In genomic region chr11:61968758-61969390, GRCh38 we compare ENCODE assay signal across 8 cellular contexts. TPM values are rescaled to one million over a fixed set of nuclear protein-coding genes. Genes with fewer than 3 reads are reported as not detected.
DNase-seq lines count a peak whose midpoint lies in the region; ATAC-seq, FAIRE-seq and TF ChIP-seq lines count a peak whose summit lies in the region.

No MANE protein-coding gene starts in this region.

- H3K9me3 ChIP-seq in CD8-positive, alpha-beta T cell (ENCODE audit: low read length): no peaks in the 10 kb centered on the region
- H3K9me3 ChIP-seq in esophagus muscularis mucosa (no peaks in the 10 kb centered on the region), pancreas (no peaks in the 10 kb centered on the region)

- TF ChIP-seq CTCF in CD8-positive, alpha-beta T cell (IDR thresholded peaks at IDR 0.05): no peak
- TF ChIP-seq CTCF in esophagus muscularis mucosa (IDR thresholded peaks at IDR 0.05): no peak
- TF ChIP-seq CTCF in pancreas (IDR thresholded peaks at IDR 0.05): no peak

- H3K36me3 Mint-ChIP-seq in CD8-positive, alpha-beta T cell: peaks cover 34% of the 10 kb centered on the region

- TF ChIP-seq EP300 in esophagus muscularis mucosa (IDR thresholded peaks at IDR 0.05): no peak

- H3K4me3 Mint-ChIP-seq in CD8-positive, alpha-beta T cell: peak overlapping the region; percentile 96

- no peak for FAIRE-seq in pancreas (lab: Jason Lieb, UNC)

- no peaks in the 10 kb centered on the region for H3K27me3 ChIP-seq in CD8-positive, alpha-beta T cell (ENCODE audit: insufficient read depth, low read length)
- no peaks in the 10 kb centered on the region for H3K27me3 ChIP-seq in esophagus muscularis mucosa
- H3K27me3 ChIP-seq in pancreas: no peaks in the 10 kb centered on the region

- peaks cover 17% of the 10 kb centered on the region for H3K36me3 ChIP-seq in CD8-positive, alpha-beta T cell (ENCODE audit: insufficient read depth, low read length)
- H3K36me3 ChIP-seq in esophagus muscularis mucosa: peaks cover 12 to 29% (median 20%) of the 10 kb centered on the region in 4 donors
- peaks cover 0 to 16% (median 10%) of the 10 kb centered on the region in 3 donors for H3K36me3 ChIP-seq in pancreas

- TF ChIP-seq POLR2A in esophagus muscularis mucosa (IDR thresholded peaks at IDR 0.05; ENCODE audit: low read depth): no peak

- peaks cover 60% of the 10 kb centered on the region for H3K4me1 Mint-ChIP-seq in CD8-positive, alpha-beta T cell (ENCODE audit: low read depth)

- no peak for ATAC-seq in CD8-positive, alpha-beta T cell
- no peak for ATAC-seq in pancreas
- ATAC-seq in GM21515 (IDR thresholded peaks at IDR 0.05; ENCODE audit: unreplicated experiment): no peak

- intact Hi-C loops in CD8-positive, alpha-beta T cell (cut with DNase I, micrococcal nuclease): loop anchor here (5.0 kb wide), 4 partner anchors 72 to 1062 kb away; partner anchors contain the start of genes FEN1 (in 1 of the 2), PRPF19 (in 1 of the 2) and TMEM258 (in 1 of the 2)
- intact Hi-C loops in esophagus muscularis mucosa (cut with DNase I): loop anchor here (5.0 kb wide), 1 partner anchor 77 kb away; the partner anchor contains the start of gene FADS3
- intact Hi-C loops in pancreas (cut with DNase I): no loop called here

- H3K4me1 ChIP-seq in CD8-positive, alpha-beta T cell (ENCODE audit: insufficient read depth, low read length): peaks cover 32% of the 10 kb centered on the region
- peaks cover 69 to 81% (median 79%) of the 10 kb centered on the region in 4 donors for H3K4me1 ChIP-seq in esophagus muscularis mucosa
- peaks cover 40 to 60% (median 56%) of the 10 kb centered on the region in 3 donors for H3K4me1 ChIP-seq in pancreas

- 92% methylated on average over 16 of the region's 16 CpGs for WGBS in esophagus muscularis mucosa
- WGBS in pancreas, 2 donors: 88 to 91% methylated on average over 15 to 16 of the region's 16 CpGs

- H3K27ac Mint-ChIP-seq in CD8-positive, alpha-beta T cell: peak overlapping the region; percentile 98

- no peaks in the 10 kb centered on the region for H3K27me3 Mint-ChIP-seq in CD8-positive, alpha-beta T cell (ENCODE audit: low read depth)

- no peaks in the 10 kb centered on the region for H3K9me3 Mint-ChIP-seq in CD8-positive, alpha-beta T cell

- POLR2A ChIA-PET in CD8-positive, alpha-beta T cell (lab: Charles Lee): interaction anchor here (0.8 to 3.5 kb wide), 9 partner anchors 9 to 176 kb away, joined by 3 to 35 read pairs (median 11); partner anchors contain the start of genes BEST1, FEN1, INCENP and TMEM258

- H3K27ac ChIP-seq in CD8-positive, alpha-beta T cell (ENCODE audit: low read depth, low read length): no peak overlapping the region
- H3K27ac ChIP-seq in esophagus muscularis mucosa (replicated peaks in 1 of 4) (peak overlapping the region; percentile 98 to 100 (median 99)), pancreas (peak overlapping the region; percentile 97 to 99 (median 98))

- CTCF ChIA-PET in CD8-positive, alpha-beta T cell (lab: Charles Lee): interaction anchor here (0.8 to 1.1 kb wide), 4 partner anchors 21 to 29 kb away, joined by 3 read pairs; no protein-coding TSS in a partner anchor

- DNase-seq in CD8-positive, alpha-beta T cell: no peak
- DNase-seq in RPMI7951 (ENCODE audit: low read depth) (peak; percentile 36), esophagus muscularis mucosa (ENCODE audit: extremely low spot score) (no peak), pancreas (peak in 4 of 6 donors; percentile 13 to 35 (median 18)), HUDEP-2 (lab: John Stamatoyannopoulos, UW; ENCODE audit: unreplicated experiment in 76 of 76) (no peak), GOT3 (lab: John Stamatoyannopoulos, UW) (no peak), hepatic stellate cell (ENCODE audit: low spot score) (no peak)

- no peak overlapping the region for H3K4me3 ChIP-seq in CD8-positive, alpha-beta T cell (ENCODE audit: low read depth, low read length)
- peak overlapping the region; percentile 82 to 95 (median 90) for H3K4me3 ChIP-seq in esophagus muscularis mucosa
- peak overlapping the region in 3 of 4 donors; percentile 69 to 91 (median 77) for H3K4me3 ChIP-seq in pancreas

RNA-seq across cellular contexts. Expression of gene FTH1, which starts 1.4 kb away (rescaled TPM):
- 1,000 to 10,000 TPM; 2,788 to 2,859 TPM for total RNA-seq in CD8-positive, alpha-beta T cell
- 726 and 869 TPM in 2 replicates for total RNA-seq in RPMI7951 (2014; rRNA removed; shearing (Covaris generic))
- total RNA-seq in esophagus muscularis mucosa: 1,000 to 10,000 TPM; 1,795 to 3,027 (median 2,719) TPM
- total RNA-seq in pancreas: 1,000 to 10,000 TPM; 1,217 to 1,772 (median 1,396) TPM
- 1,000 to 10,000 TPM; 1,114 to 1,632 TPM for polyA plus RNA-seq in pancreas

RNA-seq across cellular contexts. Expression of gene BEST1, which starts 18.7 kb away (rescaled TPM):
- total RNA-seq in CD8-positive, alpha-beta T cell: under 1 TPM; 0.08 to 0.31 TPM
- total RNA-seq in RPMI7951 (2014; rRNA removed; shearing (Covaris generic)): 0.10 and 0.12 TPM in 2 replicates
- 1 to 10 TPM; 2.2 to 5.0 (median 4.3) TPM for total RNA-seq in esophagus muscularis mucosa
- total RNA-seq in pancreas: 1 to 10 TPM in 3 of 6 donors, under 1 TPM in 3; 0.43 to 2.4 (median 0.98) TPM
- 1 to 10 TPM; 1.2 to 1.7 TPM for polyA plus RNA-seq in pancreas

RNA-seq across cellular contexts. Expression of gene RAB3IL1, which starts 51.5 kb away (rescaled TPM):
- total RNA-seq in CD8-positive, alpha-beta T cell: not detected
- 0.84 and 1.7 TPM in 2 replicates for total RNA-seq in RPMI7951 (2014; rRNA removed; shearing (Covaris generic))
- total RNA-seq in esophagus muscularis mucosa: 10 to 100 TPM; 14.0 to 31.5 (median 14.2) TPM
- total RNA-seq in pancreas: 1 to 10 TPM; 1.9 to 5.6 (median 2.6) TPM
- 1 to 10 TPM; 3.4 to 4.2 TPM for polyA plus RNA-seq in pancreas

Comparison
In these comparisons a context has a peak if more than half of its experiments do, and no peak if none do; other contexts are left out.
1. DNase-seq: peak in RPMI7951 (single experiment) and pancreas (4 of 6); none in CD8-positive, alpha-beta T cell (0 of 7), esophagus muscularis mucosa (single experiment), HUDEP-2 (0 of 76), GOT3 (single experiment) and hepatic stellate cell (single experiment).
2. intact Hi-C loops: an anchor here in CD8-positive, alpha-beta T cell (5.0 kb wide) and esophagus muscularis mucosa (5.0 kb wide); none called in pancreas.